ENCODE assay signal across 8 cellular contexts in genomic region chr1:20732071-20732587, GRCh38. TPM values are rescaled to one million over a fixed set of nuclear protein-coding genes. Genes with fewer than 3 reads are reported as not detected.
A peak's percentile ranks its signal among the peaks of the same experiment; 100 is the strongest.
DNase-seq lines count a peak whose midpoint lies in the region; ATAC-seq and TF ChIP-seq lines count a peak whose summit lies in the region.

No MANE protein-coding gene starts in this region.

- ATAC-seq in HG02759 (IDR thresholded peaks at IDR 0.05; ENCODE audit: unreplicated experiment), result peak; percentile 66
- no peak for ATAC-seq in GM21526 (IDR thresholded peaks at IDR 0.05; ENCODE audit: low FRiP score, unreplicated experiment)

- H3K9me3 Mint-ChIP-seq in endothelial cell (ENCODE audit: unreplicated experiment), result no peaks in the 10 kb centered on the region

- peaks cover 20% of the 10 kb centered on the region for H3K27me3 Mint-ChIP-seq in endothelial cell (ENCODE audit: unreplicated experiment)

- TF ChIP-seq CTCF in endothelial cell (IDR thresholded peaks at IDR 0.05; ENCODE audit: unreplicated experiment), result no peak

- H3K4me1 Mint-ChIP-seq in endothelial cell (ENCODE audit: unreplicated experiment), result peaks cover 2% of the 10 kb centered on the region

- peak overlapping the region; percentile 87 for H3K4me3 Mint-ChIP-seq in endothelial cell (ENCODE audit: unreplicated experiment)

- no peaks in the 10 kb centered on the region for H3K36me3 Mint-ChIP-seq in endothelial cell (ENCODE audit: low read depth, unreplicated experiment)

- no peak overlapping the region for H3K27ac Mint-ChIP-seq in endothelial cell (ENCODE audit: unreplicated experiment)

- peak; percentile 68 for DNase-seq in G401 (ENCODE audit: low spot score)
- peak; percentile 55 for DNase-seq in NCI-H345 treated with DMSO at 0.1 percent for 48 hours (lab: John Stamatoyannopoulos, UW; ENCODE audit: unreplicated experiment)
- peak in 2 of 3 experiments; percentile 27 to 29 for DNase-seq in activated CD8-positive, alpha-beta memory T cell treated with anti-CD3 and anti-CD28 coated beads for 48 hours (ENCODE audit: low read depth in 2 of 3, low spot score in 2 of 3)
- peak; percentile 63 for DNase-seq in endothelial cell (ENCODE audit: low spot score)
- DNase-seq in midbrain (lab: John Stamatoyannopoulos, UW), result peak; percentile 34
- peak; percentile 24 to 25 for DNase-seq in stimulated activated CD8-positive, alpha-beta memory T cell treated with anti-CD3 and anti-CD28 coated beads, Interleukin-7, amount 100 ng/mL, for 1 hour (ENCODE audit: low read depth in 2 of 2)

- in situ Hi-C loops in G401 (cut with HindIII; ENCODE audit: low sequenced_read_pairs), result no loop called here

RNA-seq across cellular contexts. Expression of gene SH2D5, which starts 0.4 kb away (rescaled TPM):
- 37.6 and 44.9 TPM in 2 replicates for total RNA-seq in G401 (2014; rRNA removed; shearing (Covaris generic))
- total RNA-seq in endothelial cell (ENCODE audit: unreplicated experiment), result 0.26 TPM

RNA-seq across cellular contexts. Expression of gene KIF17, which starts 14.3 kb away (rescaled TPM):
- 0.43 and 1.4 TPM in 2 replicates for total RNA-seq in G401 (2014; rRNA removed; shearing (Covaris generic))
- 1.8 TPM for total RNA-seq in endothelial cell (ENCODE audit: unreplicated experiment)

RNA-seq across cellular contexts. Expression of gene HP1BP3, which starts 55.0 kb away (rescaled TPM):
- total RNA-seq in G401 (2014; rRNA removed; shearing (Covaris generic)), result 194 and 276 TPM in 2 replicates
- total RNA-seq in endothelial cell (ENCODE audit: unreplicated experiment), result 164 TPM

Comparison
In these comparisons a context has a peak if more than half of its experiments do, and no peak if none do; other contexts are left out.
1. RNA of gene SH2D5, which starts 0.4 kb away (total RNA-seq): 37.6 to 44.9 TPM in G401; 0.26 TPM in endothelial cell (single experiment); every median in the first group is over 10 times any median in the second.
2. Peak in every context shown above with its lines, with median percentiles within 50 percentile points of each other: DNase-seq.